In genomic region chr21:42495765-42496119, GRCh38 we compare ENCODE assay signal across 8 cellular contexts. TPM values are rescaled to one million over a fixed set of nuclear protein-coding genes. Genes with fewer than 3 reads are reported as not detected.
DNase-seq lines count a peak whose midpoint lies in the region; ATAC-seq and TF ChIP-seq lines count a peak whose summit lies in the region.

No MANE protein-coding gene starts in this region.

- intact Hi-C loops in Right ventricle myocardium inferior (cut with DNase I) (no loop called here), lower leg skin (cut with DNase I; ENCODE audit: low total_unique reads) (no loop called here)

- WGBS in lower leg skin, 2 donors = 0 to 2% methylated on average over 18 of the region's 18 CpGs
- 2% methylated on average over 18 of the region's 18 CpGs for WGBS in urinary bladder

- no peaks in the 10 kb centered on the region for H3K36me3 Mint-ChIP-seq in brain

- H3K27ac Mint-ChIP-seq in brain = peak overlapping the region; percentile 14 to 97 (median 80)

- H3K27ac ChIP-seq in cardiac muscle cell = no peak overlapping the region
- H3K27ac ChIP-seq in urinary bladder (ENCODE audit: low read depth) = no peak overlapping the region

- TF ChIP-seq CTCF in cardiac muscle cell (IDR thresholded peaks at IDR 0.05; ENCODE audit: low read depth, low read length) (no peak), brain (conservative IDR thresholded peaks at IDR 0.05) (no peak), lower leg skin (IDR thresholded peaks at IDR 0.05) (no peak)

- peaks cover 38% of the 10 kb centered on the region for H3K4me1 Mint-ChIP-seq in brain

- peaks cover 8% of the 10 kb centered on the region for H3K27me3 ChIP-seq in cardiac muscle cell

- peaks cover 4% of the 10 kb centered on the region for H3K27me3 Mint-ChIP-seq in brain

- peaks cover 0 to 3% (median 0%) of the 10 kb centered on the region in 5 experiments for H3K9me3 Mint-ChIP-seq in brain

- no peak for ATAC-seq in Right ventricle myocardium inferior

- H3K4me3 ChIP-seq in cardiac muscle cell = peak overlapping the region; percentile 29
- peak overlapping the region; percentile 65 for H3K4me3 ChIP-seq in Jurkat, Clone E6-1 (ENCODE audit: low read length)
- H3K4me3 ChIP-seq in lower leg skin (ENCODE audit: low read depth, poor library complexity, severe bottlenecking) = peak overlapping the region; percentile 38
- H3K4me3 ChIP-seq in urinary bladder (ENCODE audit: low read depth, low read length) = peak overlapping the region; percentile 36

- TF ChIP-seq POLR2A in lower leg skin (IDR thresholded peaks at IDR 0.05) (no peak), erythroblast (IDR thresholded peaks at IDR 0.05; ENCODE audit: low read length) (no peak)

- DNase-seq in cardiac muscle cell (ENCODE audit: low read depth in 1 of 2, low spot score in 1 of 2) (peak in 1 of 2 donors; percentile 30), Right ventricle myocardium inferior (ENCODE audit: missing footprints) (no peak), lower leg skin (ENCODE audit: low spot score in 2 of 2) (no peak), erythroblast (lab: John Stamatoyannopoulos, UW) (no peak), G401 (ENCODE audit: low spot score) (no peak)
- DNase-seq in Jurkat, Clone E6-1 (ENCODE audit: low read depth, low spot score) = no peak

- no peaks in the 10 kb centered on the region for H3K9me3 ChIP-seq in cardiac muscle cell (ENCODE audit: low read depth)

- H3K4me1 ChIP-seq in cardiac muscle cell (ENCODE audit: low read depth) (peaks cover 4% of the 10 kb centered on the region), urinary bladder (ENCODE audit: insufficient read depth) (peaks cover 1% of the 10 kb centered on the region)

- no peaks in the 10 kb centered on the region for H3K36me3 ChIP-seq in cardiac muscle cell
- no peaks in the 10 kb centered on the region for H3K36me3 ChIP-seq in urinary bladder (ENCODE audit: insufficient read depth)

- in situ Hi-C loops in G401 (cut with HindIII; ENCODE audit: low sequenced_read_pairs) = no loop called here

- H3K4me3 Mint-ChIP-seq in brain = peak overlapping the region; percentile 88 to 94 (median 90)

RNA-seq across cellular contexts. Expression of gene RSPH1, which starts 0.3 kb away (rescaled TPM):
- 0.06 TPM in 1 of 2 replicates, not detected in the other for total RNA-seq in cardiac muscle cell
- polyA plus RNA-seq in cardiac muscle cell = 0.43 and 1.6 TPM in 2 replicates
- not detected for total RNA-seq in Right ventricle myocardium inferior
- polyA plus RNA-seq in Jurkat, Clone E6-1 (2012; ENCODE audit: insufficient read depth, insufficient read length) = not detected
- polyA plus RNA-seq in brain (ENCODE audit: insufficient read depth, low read depth, low replicate concordance) = 9.1 TPM
- 1 to 10 TPM in 3 of 4 donors, under 1 TPM in 1; 0.34 to 3.7 (median 2.1) TPM for total RNA-seq in lower leg skin
- 0.26 TPM for total RNA-seq in urinary bladder
- 0.84 TPM for polyA plus RNA-seq in urinary bladder
- total RNA-seq in G401 (2014; rRNA removed; shearing (Covaris generic)) = 0.41 TPM in 1 of 2 replicates, not detected in the other

RNA-seq across cellular contexts. Expression of gene SLC37A1, which starts 17.9 kb away (rescaled TPM):
- total RNA-seq in cardiac muscle cell (5.3 and 8.4 TPM in 2 replicates), Right ventricle myocardium inferior (3.0 TPM), lower leg skin (10 to 100 TPM in 3 of 4 donors, 1 to 10 TPM in 1; 7.4 to 19.2 (median 16.9) TPM), urinary bladder (7.9 TPM)
- polyA plus RNA-seq in cardiac muscle cell (3.5 and 6.0 TPM in 2 replicates), brain (ENCODE audit: insufficient read depth, low read depth, low replicate concordance) (36.1 TPM), urinary bladder (5.7 TPM)
- 13.1 TPM for polyA plus RNA-seq in Jurkat, Clone E6-1 (2012; ENCODE audit: insufficient read depth, insufficient read length)
- total RNA-seq in G401 (2014; rRNA removed; shearing (Covaris generic)) = 0.37 and 0.86 TPM in 2 replicates
